8 cellular contexts compared by ENCODE assay signal in the genomic region with DNA sequence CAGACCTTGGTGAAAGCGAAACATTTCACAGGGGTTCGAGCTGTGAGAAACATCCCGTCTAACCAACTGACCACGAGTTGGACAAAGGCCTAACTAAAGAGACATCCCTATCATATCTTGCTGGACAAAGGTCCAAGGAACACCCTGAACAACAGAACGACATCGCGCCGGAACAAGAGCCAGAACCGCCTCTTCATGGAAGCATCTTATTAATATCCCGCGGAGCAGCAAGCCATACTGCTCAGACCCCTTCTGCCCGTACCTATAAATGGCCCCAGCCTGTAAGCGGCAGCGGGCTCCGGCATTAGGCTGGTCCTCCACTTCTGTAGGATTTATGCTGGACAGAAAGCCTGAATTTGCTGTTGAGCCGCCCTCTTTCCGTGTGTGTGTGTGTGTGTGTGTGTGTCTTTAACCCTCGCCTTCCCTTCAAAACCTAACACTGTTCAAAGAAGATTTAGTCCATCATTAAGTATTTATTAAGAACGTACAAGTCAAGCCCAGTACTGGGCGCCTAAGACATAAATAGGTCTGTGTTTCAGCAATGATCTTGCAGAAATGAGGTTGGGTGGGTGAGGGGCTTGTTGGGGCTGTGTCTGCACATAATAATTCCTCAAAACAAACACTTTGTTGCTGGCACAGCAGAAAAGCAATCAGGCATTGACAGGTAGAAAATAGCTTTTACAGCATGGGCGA. TPM values are rescaled to one million over a fixed set of nuclear protein-coding genes. Genes with fewer than 3 reads are reported as not detected.
DNase-seq lines count a peak whose midpoint lies in the region; ATAC-seq, FAIRE-seq and TF ChIP-seq lines count a peak whose summit lies in the region.

No MANE protein-coding gene starts in this region.

- ATAC-seq in sciatic nerve (peak; percentile 21), GM18505 (IDR thresholded peaks at IDR 0.05; ENCODE audit: unreplicated experiment) (no peak)

- intact Hi-C loops in sciatic nerve (cut with DNase I): no loop called here

- FAIRE-seq in GM12891 (lab: Jason Lieb, UNC): no peak

- TF ChIP-seq POLR2A in GM18505 (IDR thresholded peaks at IDR 0.05; ENCODE audit: borderline replicate concordance, extremely low read depth, insufficient read depth, insufficient read length): no peak
- TF ChIP-seq POLR2A in GM12891 (IDR thresholded peaks at IDR 0.05; ENCODE audit: low read depth, low read length): no peak

- POLR2A ChIA-PET in HEK293T (lab: Yijun Ruan, JAX): interaction anchor here (0.9 to 1.6 kb wide), 5 partner anchors 10 to 121 kb away, joined by 3 to 7 read pairs (median 4); no protein-coding TSS in a partner anchor

- CTCF ChIA-PET in HEK293T (lab: Yijun Ruan, JAX): interaction anchor here (0.6 kb wide), 1 partner anchor 1671 kb away, joined by 3 read pairs; no protein-coding TSS in a partner anchor

- DNase-seq in HEK293T (ENCODE audit: extremely low spot score) (peak; percentile 16), SHP77 treated with DMSO at 0.1 percent for 48 hours (lab: John Stamatoyannopoulos, UW) (peak; percentile 16), fibroblast of gingiva (ENCODE audit: low read depth) (peak; percentile 50), sciatic nerve (ENCODE audit: low spot score) (no peak), GM12891 (ENCODE audit: insufficient read length, low spot score) (no peak), DMS153 (lab: John Stamatoyannopoulos, UW) (no peak), Kasumi-1 (lab: John Stamatoyannopoulos, UW) (no peak)

TF ChIP-seq in HEK293T, 16 proteins besides CTCF, POLR2A, EP300 and RAD21:
- TF ChIP-seq SP1 (IDR thresholded peaks at IDR 0.05) (no peak), TARDBP (IDR thresholded peaks at IDR 0.05) (no peak), SUZ12 (IDR thresholded peaks at IDR 0.05) (no peak), FOXK2 (IDR thresholded peaks at IDR 0.05) (no peak), L3MBTL2 (conservative IDR thresholded peaks at IDR 0.05) (no peak), FOXA1 (IDR thresholded peaks at IDR 0.05) (no peak)
- TF ChIP-seq, protein P1, sequence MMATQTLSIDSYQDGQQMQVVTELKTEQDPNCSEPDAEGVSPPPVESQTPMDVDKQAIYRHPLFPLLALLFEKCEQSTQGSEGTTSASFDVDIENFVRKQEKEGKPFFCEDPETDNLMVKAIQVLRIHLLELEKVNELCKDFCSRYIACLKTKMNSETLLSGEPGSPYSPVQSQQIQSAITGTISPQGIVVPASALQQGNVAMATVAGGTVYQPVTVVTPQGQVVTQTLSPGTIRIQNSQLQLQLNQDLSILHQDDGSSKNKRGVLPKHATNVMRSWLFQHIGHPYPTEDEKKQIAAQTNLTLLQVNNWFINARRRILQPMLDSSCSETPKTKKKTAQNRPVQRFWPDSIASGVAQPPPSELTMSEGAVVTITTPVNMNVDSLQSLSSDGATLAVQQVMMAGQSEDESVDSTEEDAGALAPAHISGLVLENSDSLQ (IDR thresholded peaks at IDR 0.05): no peak

TF ChIP-seq in GM12891, 5 proteins besides CTCF, POLR2A, EP300 and RAD21:
- TF ChIP-seq SPI1 (IDR thresholded peaks at IDR 0.05; ENCODE audit: low read depth, low read length) (no peak), TAF1 (IDR thresholded peaks at IDR 0.05; ENCODE audit: low read depth, low read length) (no peak), PAX5 (IDR thresholded peaks at IDR 0.05; ENCODE audit: insufficient read depth, low read length, severe bottlenecking) (no peak), POU2F2 (IDR thresholded peaks at IDR 0.05; ENCODE audit: low read depth, low read length) (no peak), POLR2AphosphoS5 (IDR thresholded peaks at IDR 0.05; ENCODE audit: low read depth, low read length) (no peak)

RNA-seq across cellular contexts. Expression of a gene that starts 1.9 kb away (rescaled TPM):
- total RNA-seq in sciatic nerve: 0.58 TPM
- not detected for polyA plus RNA-seq in GM12891 (2012; ENCODE audit: low read depth, missing spikeins)

Comparison
In these comparisons a context has a peak if more than half of its experiments do, and no peak if none do; other contexts are left out.
1. DNase-seq: peak in HEK293T (single experiment), SHP77 treated with DMSO at 0.1 percent for 48 hours (single experiment) and fibroblast of gingiva (single experiment); none in sciatic nerve (single experiment), GM12891 (single experiment), DMS153 (single experiment) and Kasumi-1 (0 of 2).